Comparison of ENCODE assay signal across 16 cellular contexts in the genomic region with DNA sequence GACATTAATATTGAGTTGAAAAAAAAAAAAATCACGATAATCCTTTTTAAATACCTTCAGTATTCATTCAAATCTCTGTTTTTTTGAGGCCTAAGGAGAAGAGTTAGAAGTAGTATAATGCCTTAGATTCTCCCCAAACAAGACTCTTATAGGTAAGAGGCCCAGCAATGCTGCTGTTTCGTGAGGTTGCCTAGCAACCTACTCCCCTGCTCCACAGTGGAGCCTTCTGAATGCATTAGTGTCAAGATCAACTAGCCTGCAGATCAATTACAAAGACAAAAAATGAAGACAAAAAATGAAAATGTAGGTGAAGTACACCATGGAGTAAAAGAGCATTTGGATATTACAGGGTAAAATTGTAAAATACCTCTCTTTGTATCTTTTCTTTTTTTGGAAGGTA.
A peak's percentile ranks its signal among the peaks of the same experiment; 100 is the strongest.
DNase-seq lines count a peak whose midpoint lies in the region; FAIRE-seq and TF ChIP-seq lines count a peak whose summit lies in the region.
"Had no signal": no experiment of that assay in that cellular context is flagged by ENCODE, and none has a peak within 500 bp of the region (broad histone marks: within the 10 kb centered on the region; RNA-seq: fewer than 3 reads in every experiment).

No MANE protein-coding gene starts in this region.

- no peak for TF ChIP-seq EP300 in sigmoid colon (IDR thresholded peaks at IDR 0.05)

- H3K27ac ChIP-seq in sigmoid colon, result no peak overlapping the region
- H3K27ac ChIP-seq: SJCRH30 had no signal

- H3K27me3 ChIP-seq in sigmoid colon, result no peaks in the 10 kb centered on the region
- H3K27me3 ChIP-seq: SJCRH30 had no signal

- no peak overlapping the region for H3K4me3 ChIP-seq in sigmoid colon
- H3K4me3 ChIP-seq: HAP-1, SJCRH30 had no signal

- peak; percentile 91 for FAIRE-seq in islet of Langerhans (lab: Jason Lieb, UNC)
- FAIRE-seq: G401.6 had no signal

- DNase-seq in NCI-H748 (lab: John Stamatoyannopoulos, UW; ENCODE audit: unreplicated experiment) (peak; percentile 63), NCI-H748 treated with DMSO at 0.1 percent for 48 hours (lab: John Stamatoyannopoulos, UW) (no peak), SK-N-DZ (ENCODE audit: low spot score) (peak; percentile 88), foreskin melanocyte (no peak), head of caudate nucleus (no peak), sigmoid colon (no peak)
- DNase-seq: C1 segment of cervical spinal cord; CD8-positive, alpha-beta memory T cell; KG1; NCI-H1105 treated with DMSO at 0.1 percent for 48 hours; NCI-H187; NCI-H2107; SJCRH30 had no signal

- intact Hi-C loops in head of caudate nucleus (cut with DNase I) (no loop called here), sigmoid colon (cut with DNase I) (no loop called here)

- no peaks in the 10 kb centered on the region for H3K36me3 ChIP-seq in sigmoid colon
- H3K36me3 ChIP-seq: HAP-1, SJCRH30 had no signal

- no peak for TF ChIP-seq POLR2A in sigmoid colon (IDR thresholded peaks at IDR 0.05)

- no peak for TF ChIP-seq CTCF in sigmoid colon (IDR thresholded peaks at IDR 0.05)

- 78 to 84% methylated on average over 2 of the region's 2 CpGs for WGBS in sigmoid colon, 2 donors

- no peaks in the 10 kb centered on the region for H3K9me3 ChIP-seq in sigmoid colon
- H3K9me3 ChIP-seq: HAP-1, SJCRH30 had no signal

- no peaks in the 10 kb centered on the region for H3K4me1 ChIP-seq in sigmoid colon
- H3K4me1 ChIP-seq: SJCRH30 had no signal

Comparison
In these comparisons a context has a peak if more than half of its experiments do, and no peak if none do; other contexts are left out.
1. DNase-seq: peak in NCI-H748 (single experiment) and SK-N-DZ (single experiment); none in NCI-H748 treated with DMSO at 0.1 percent for 48 hours (single experiment), foreskin melanocyte (single experiment), head of caudate nucleus (0 of 42) and sigmoid colon (single experiment).